Comparison of ENCODE assay signal across 7 cellular contexts in genomic region chr3:97658670-97659285, GRCh38.
DNase-seq lines count a peak whose midpoint lies in the region; ATAC-seq and TF ChIP-seq lines count a peak whose summit lies in the region.

No MANE protein-coding gene starts in this region.

- H3K27ac ChIP-seq in foreskin keratinocyte: no peak overlapping the region
- no peak overlapping the region for H3K27ac ChIP-seq in vagina

- no peak for TF ChIP-seq POLR2A in vagina (IDR thresholded peaks at IDR 0.05)

- no peaks in the 10 kb centered on the region for H3K9me3 ChIP-seq in vagina

- no peaks in the 10 kb centered on the region for H3K36me3 ChIP-seq in vagina

- DNase-seq in M059J (ENCODE audit: low read depth) (peak; percentile 39), SK-N-DZ (ENCODE audit: low spot score) (peak; percentile 55), foreskin keratinocyte (peak in 1 of 2 donors; percentile 36), vagina (ENCODE audit: extremely low spot score in 2 of 2) (no peak)
- DNase-seq in activated effector memory CD4-positive, alpha-beta T cell treated with anti-CD3 and anti-CD28 coated beads, Interleukin-2, amount 50 U/mL, for 16 hours: no peak
- DNase-seq in stimulated activated CD4-positive, alpha-beta T cell treated with anti-CD3 and anti-CD28 coated beads, Interleukin-12 subunit alpha, Interleukin-12 subunit beta, amount 100 ng/mL, for 4 hours: no peak

- peak; percentile 58 for ATAC-seq in GM18519 (IDR thresholded peaks at IDR 0.05; ENCODE audit: low FRiP score, unreplicated experiment)
- peak; percentile 68 for ATAC-seq in foreskin keratinocyte

- H3K4me3 ChIP-seq in vagina: no peak overlapping the region

- H3K4me1 ChIP-seq in foreskin keratinocyte (no peaks in the 10 kb centered on the region), vagina (no peaks in the 10 kb centered on the region)

- peak; percentile 78 for TF ChIP-seq CTCF in foreskin keratinocyte (conservative IDR thresholded peaks at IDR 0.05)
- peak in 2 of 3 experiments; percentile 9 to 23 for TF ChIP-seq CTCF in vagina (IDR thresholded peaks at IDR 0.05)

- H3K27me3 ChIP-seq in foreskin keratinocyte (no peaks in the 10 kb centered on the region), vagina (no peaks in the 10 kb centered on the region)

- intact Hi-C loops in vagina (cut with DNase I): loop anchor here (1.0 kb wide), 1 partner anchor 12 kb away; no protein-coding TSS in a partner anchor

Comparison
In these comparisons a context has a peak if more than half of its experiments do, and no peak if none do; other contexts are left out.
1. DNase-seq: peak in M059J (single experiment) and SK-N-DZ (single experiment); none in vagina (0 of 2), activated effector memory CD4-positive, alpha-beta T cell treated with anti-CD3 and anti-CD28 coated beads, Interleukin-2, amount 50 U/mL, for 16 hours (single experiment) and stimulated activated CD4-positive, alpha-beta T cell treated with anti-CD3 and anti-CD28 coated beads, Interleukin-12 subunit alpha, Interleukin-12 subunit beta, amount 100 ng/mL, for 4 hours (single experiment).